In the genomic region with DNA sequence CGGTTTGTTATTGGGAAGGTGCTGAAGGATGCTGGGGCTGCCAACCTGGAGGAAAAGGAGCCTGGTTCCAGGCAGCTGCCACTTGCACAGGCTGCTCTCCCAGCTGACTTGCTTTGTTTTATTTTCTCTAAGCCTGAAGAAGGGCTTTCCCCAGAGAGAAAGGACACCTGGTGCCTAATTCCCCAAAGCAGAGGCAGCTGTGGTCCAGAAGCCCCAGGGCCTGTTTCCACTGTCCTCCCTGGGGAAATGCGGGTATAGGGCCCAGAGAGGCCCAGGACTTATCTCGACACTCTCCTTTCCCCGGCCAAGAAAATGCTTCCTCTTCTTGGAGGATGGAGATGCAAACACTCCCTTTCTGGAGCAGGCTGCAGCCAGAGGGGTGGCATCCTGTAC, we compare ENCODE assay signal across 12 cellular contexts. TPM values are rescaled to one million over a fixed set of nuclear protein-coding genes. Genes with fewer than 3 reads are reported as not detected.
A peak's percentile ranks its signal among the peaks of the same experiment; 100 is the strongest.
DNase-seq lines count a peak whose midpoint lies in the region; ATAC-seq, FAIRE-seq and TF ChIP-seq lines count a peak whose summit lies in the region.
"Had no signal": no experiment of that assay in that cellular context is flagged by ENCODE, and none has a peak within 500 bp of the region (broad histone marks: within the 10 kb centered on the region; RNA-seq: fewer than 3 reads in every experiment).

No MANE protein-coding gene starts in this region.

- H3K27me3 Mint-ChIP-seq in stimulated activated naive CD8-positive, alpha-beta T cell treated with anti-CD3 and anti-CD28 coated beads, Interleukin-15, amount 100 ng/mL, for 72 hours, result no peaks in the 10 kb centered on the region
- H3K27me3 Mint-ChIP-seq: activated naive CD8-positive, alpha-beta T cell treated with anti-CD3 and anti-CD28 coated beads, Interleukin-2, amount 10 ng/mL, durations not matched to agents 7 days and 5 days had no signal

- TF ChIP-seq POLR2A in sigmoid colon (IDR thresholded peaks at IDR 0.05), result no peak

- FAIRE-seq in GM19239 (lab: Jason Lieb, UNC), result no peak

- 77 to 94% methylated on average over 4 of the region's 4 CpGs for WGBS in sigmoid colon, 2 donors

- intact Hi-C loops in sigmoid colon (cut with DNase I), result no loop called here

- peak; percentile 74 for ATAC-seq in HG03045 (IDR thresholded peaks at IDR 0.05; ENCODE audit: unreplicated experiment)
- ATAC-seq in stimulated activated naive CD8-positive, alpha-beta T cell treated with anti-CD3 and anti-CD28 coated beads, Interleukin-15, amount 100 ng/mL, for 72 hours, result no peak

- no peaks in the 10 kb centered on the region for H3K9me3 Mint-ChIP-seq in stimulated activated naive CD8-positive, alpha-beta T cell treated with anti-CD3 and anti-CD28 coated beads, Interleukin-15, amount 100 ng/mL, for 72 hours
- H3K9me3 Mint-ChIP-seq: activated naive CD8-positive, alpha-beta T cell treated with anti-CD3 and anti-CD28 coated beads, Interleukin-2, amount 10 ng/mL, durations not matched to agents 7 days and 5 days had no signal

- no peaks in the 10 kb centered on the region for H3K36me3 ChIP-seq in BE2C
- H3K36me3 ChIP-seq in sigmoid colon, result no peaks in the 10 kb centered on the region
- H3K36me3 ChIP-seq: vagina had no signal

- peak; percentile 68 for DNase-seq in BE2C
- DNase-seq in GM19239 (ENCODE audit: insufficient read length, low spot score), result peak; percentile 25
- DNase-seq in NCI-H524 (lab: John Stamatoyannopoulos, UW), result peak; percentile 76 to 92
- no peak for DNase-seq in cerebellar cortex (ENCODE audit: low spot score)
- no peak for DNase-seq in stimulated activated naive CD8-positive, alpha-beta T cell treated with anti-CD3 and anti-CD28 coated beads, Interleukin-15, amount 100 ng/mL, for 72 hours
- DNase-seq in HuH-7 (ENCODE audit: low spot score), result no peak
- DNase-seq in sigmoid colon, result no peak
- DNase-seq: activated naive CD8-positive, alpha-beta T cell treated with anti-CD3 and anti-CD28 coated beads, Interleukin-2, amount 10 ng/mL, durations not matched to agents 7 days and 5 days; NCI-H1694; T1000 had no signal

- H3K9me3 ChIP-seq in BE2C (no peaks in the 10 kb centered on the region), sigmoid colon (no peaks in the 10 kb centered on the region)
- H3K9me3 ChIP-seq: vagina had no signal

- peaks cover 5% of the 10 kb centered on the region for H3K4me1 Mint-ChIP-seq in stimulated activated naive CD8-positive, alpha-beta T cell treated with anti-CD3 and anti-CD28 coated beads, Interleukin-15, amount 100 ng/mL, for 72 hours

- no peak overlapping the region for H3K4me3 Mint-ChIP-seq in stimulated activated naive CD8-positive, alpha-beta T cell treated with anti-CD3 and anti-CD28 coated beads, Interleukin-15, amount 100 ng/mL, for 72 hours
- H3K4me3 Mint-ChIP-seq: activated naive CD8-positive, alpha-beta T cell treated with anti-CD3 and anti-CD28 coated beads, Interleukin-2, amount 10 ng/mL, durations not matched to agents 7 days and 5 days had no signal

- H3K4me3 ChIP-seq in BE2C (ENCODE audit: low read depth, low read length) (no peak overlapping the region), sigmoid colon (no peak overlapping the region)
- H3K4me3 ChIP-seq: vagina had no signal

- peaks cover 12% of the 10 kb centered on the region for H3K4me1 ChIP-seq in BE2C
- H3K4me1 ChIP-seq in sigmoid colon, result peaks cover 0 to 33% (median 5%) of the 10 kb centered on the region in 4 donors
- H3K4me1 ChIP-seq: vagina had no signal

- TF ChIP-seq EP300 in sigmoid colon (IDR thresholded peaks at IDR 0.05), result no peak

- no peak overlapping the region for H3K27ac Mint-ChIP-seq in stimulated activated naive CD8-positive, alpha-beta T cell treated with anti-CD3 and anti-CD28 coated beads, Interleukin-15, amount 100 ng/mL, for 72 hours
- H3K27ac Mint-ChIP-seq: activated naive CD8-positive, alpha-beta T cell treated with anti-CD3 and anti-CD28 coated beads, Interleukin-2, amount 10 ng/mL, durations not matched to agents 7 days and 5 days had no signal

- H3K27ac ChIP-seq in sigmoid colon, result peak overlapping the region in 1 of 4 donors; percentile 55
- H3K27ac ChIP-seq: vagina had no signal

- H3K27me3 ChIP-seq in BE2C, result no peaks in the 10 kb centered on the region
- no peaks in the 10 kb centered on the region for H3K27me3 ChIP-seq in sigmoid colon
- H3K27me3 ChIP-seq: vagina had no signal

- TF ChIP-seq CTCF in BE2C (IDR thresholded peaks at IDR 0.05; ENCODE audit: low read depth, low read length) (no peak), sigmoid colon (IDR thresholded peaks at IDR 0.05) (no peak)

RNA-seq across cellular contexts. Expression of a gene that starts 30.1 kb away (rescaled TPM):
- polyA plus RNA-seq in BE2C (2012; ENCODE audit: insufficient read depth, insufficient read length, low read depth), result 80.3 TPM
- 10 to 100 TPM in 1 of 4 donors, 1 to 10 TPM in 3; 3.7 to 25.5 (median 5.2) TPM for total RNA-seq in sigmoid colon
- 10 to 100 TPM; 34.8 to 44.9 (median 36.3) TPM for polyA plus RNA-seq in sigmoid colon

Comparison
In these comparisons a context has a peak if more than half of its experiments do, and no peak if none do; other contexts are left out.
1. DNase-seq: peak in BE2C (single experiment), GM19239 (single experiment) and NCI-H524 (2 of 2); none in cerebellar cortex (single experiment), stimulated activated naive CD8-positive, alpha-beta T cell treated with anti-CD3 and anti-CD28 coated beads, Interleukin-15, amount 100 ng/mL, for 72 hours (0 of 2), HuH-7 (single experiment) and sigmoid colon (single experiment).